Comparison of ENCODE assay signal across 15 cellular contexts in genomic region chr11:107996025-107996776, GRCh38. TPM values are rescaled to one million over a fixed set of nuclear protein-coding genes. Genes with fewer than 3 reads are reported as not detected.
DNase-seq lines count a peak whose midpoint lies in the region; ATAC-seq and TF ChIP-seq lines count a peak whose summit lies in the region.
"Had no signal": no experiment of that assay in that cellular context is flagged by ENCODE, and none has a peak within 500 bp of the region (broad histone marks: within the 10 kb centered on the region; RNA-seq: fewer than 3 reads in every experiment).

No MANE protein-coding gene starts in this region.

- TF ChIP-seq EP300 in stomach (IDR thresholded peaks at IDR 0.05) = no peak

- POLR2A ChIA-PET in HEK293 (lab: Yijun Ruan, JAX) = no interaction called here

- H3K27ac ChIP-seq in HEK293 (ENCODE audit: extremely low read depth, low read depth, low read length) (no peak overlapping the region), colonic mucosa (no peak overlapping the region), stomach (no peak overlapping the region)
- H3K27ac ChIP-seq: BLaER1 treated with 17β-estradiol and CSF1 and Interleukin-3, amounts not matched to agents 10 nM and 100 nM; GM23248 had no signal

- 29 to 42% (median 33%) methylated on average over 4 to 5 of the region's 5 CpGs for WGBS in stomach, 5 donors

- CTCF ChIA-PET in HEK293 (lab: Yijun Ruan, JAX) = interaction anchor here (0.6 to 4.8 kb wide), 4 partner anchors 12 to 148 kb away, joined by 3 to 31 read pairs (median 4); partner anchors contain the start of gene CUL5

- H3K36me3 ChIP-seq in HEK293 (ENCODE audit: control insufficient read depth in 2 of 2, insufficient read depth in 1 of 2, low read length in 2 of 2) (no peaks in the 10 kb centered on the region), colonic mucosa (no peaks in the 10 kb centered on the region), mucosa of descending colon (ENCODE audit: low read depth) (no peaks in the 10 kb centered on the region), stomach (no peaks in the 10 kb centered on the region)
- H3K36me3 ChIP-seq: BLaER1 treated with 17β-estradiol and CSF1 and Interleukin-3, amounts not matched to agents 10 nM and 100 nM had no signal

- H3K27ac Mint-ChIP-seq in mesothelial cell of epicardium = no peak overlapping the region
- H3K27ac Mint-ChIP-seq: CD4-positive, CD25-positive, alpha-beta regulatory T cell had no signal

- TF ChIP-seq CTCF in HEK293 (tag by site-specific recombination; IDR thresholded peaks at IDR 0.05) = no peak
- TF ChIP-seq CTCF in colonic mucosa (IDR thresholded peaks at IDR 0.05) = no peak
- TF ChIP-seq CTCF in mucosa of descending colon (IDR thresholded peaks at IDR 0.05) = no peak
- no peak for TF ChIP-seq CTCF in stomach (IDR thresholded peaks at IDR 0.05)
- TF ChIP-seq CTCF in mesothelial cell of epicardium (IDR thresholded peaks at IDR 0.05; ENCODE audit: unreplicated experiment) = no peak

- H3K9me3 ChIP-seq in HEK293 (ENCODE audit: control insufficient read depth, insufficient read depth, low read depth, low read length) (no peaks in the 10 kb centered on the region), colonic mucosa (no peaks in the 10 kb centered on the region), mucosa of descending colon (no peaks in the 10 kb centered on the region), stomach (no peaks in the 10 kb centered on the region)

- ATAC-seq in mucosa of descending colon (peak; percentile 96), HG03039 (IDR thresholded peaks at IDR 0.05; ENCODE audit: unreplicated experiment) (no peak), left lobe of liver (no peak)
- ATAC-seq: GM12878 had no signal

- peaks cover 10% of the 10 kb centered on the region for H3K9me3 Mint-ChIP-seq in mesothelial cell of epicardium

- no peak overlapping the region for H3K4me3 ChIP-seq in HEK293 (ENCODE audit: low read depth, low read length)
- H3K4me3 ChIP-seq in colonic mucosa = no peak overlapping the region
- H3K4me3 ChIP-seq in mucosa of descending colon = no peak overlapping the region
- H3K4me3 ChIP-seq in stomach = no peak overlapping the region
- H3K4me3 ChIP-seq: BLaER1 treated with 17β-estradiol and CSF1 and Interleukin-3, amounts not matched to agents 10 nM and 100 nM; GM12878; GM23248 had no signal

- peaks cover 2% of the 10 kb centered on the region for H3K27me3 Mint-ChIP-seq in mesothelial cell of epicardium (ENCODE audit: low read depth)

- DNase-seq in colonic mucosa (peak; percentile 53), mucosa of descending colon (peak in 2 of 3 donors; percentile 39 to 59), stomach (peak; percentile 66), left lobe of liver (ENCODE audit: low spot score) (no peak), mesothelial cell of epicardium (ENCODE audit: low spot score in 2 of 2, unreplicated experiment in 2 of 2) (no peak)
- DNase-seq: 8988T; ACHN; CD4-positive, CD25-positive, alpha-beta regulatory T cell; DMS 273 treated with DMSO at 0.1 percent for 48 hours; GM23248; H7 had no signal

- no peaks in the 10 kb centered on the region for H3K4me1 ChIP-seq in HEK293 (ENCODE audit: control insufficient read depth, insufficient read depth, low read length)
- no peaks in the 10 kb centered on the region for H3K4me1 ChIP-seq in colonic mucosa
- no peaks in the 10 kb centered on the region for H3K4me1 ChIP-seq in mucosa of descending colon (ENCODE audit: low read depth)
- H3K4me1 ChIP-seq in stomach = peaks cover 0 to 11% (median 0%) of the 10 kb centered on the region in 4 donors
- H3K4me1 ChIP-seq: BLaER1 treated with 17β-estradiol and CSF1 and Interleukin-3, amounts not matched to agents 10 nM and 100 nM had no signal

- no peak overlapping the region for H3K4me3 Mint-ChIP-seq in mesothelial cell of epicardium
- H3K4me3 Mint-ChIP-seq: CD4-positive, CD25-positive, alpha-beta regulatory T cell had no signal

- intact Hi-C loops in colonic mucosa (cut with DNase I) (no loop called here), mucosa of descending colon (cut with DNase I, micrococcal nuclease) (no loop called here), stomach (cut with DNase I; ENCODE audit: low total_unique reads) (no loop called here)

- H3K4me1 Mint-ChIP-seq in mesothelial cell of epicardium = peaks cover 2% of the 10 kb centered on the region

- H3K27me3 ChIP-seq in colonic mucosa (no peaks in the 10 kb centered on the region), stomach (no peaks in the 10 kb centered on the region)
- H3K27me3 ChIP-seq: BLaER1 treated with 17β-estradiol and CSF1 and Interleukin-3, amounts not matched to agents 10 nM and 100 nM had no signal

- no peak for TF ChIP-seq POLR2A in stomach (IDR thresholded peaks at IDR 0.05)

- no peaks in the 10 kb centered on the region for H3K36me3 Mint-ChIP-seq in mesothelial cell of epicardium
- H3K36me3 Mint-ChIP-seq: CD4-positive, CD25-positive, alpha-beta regulatory T cell had no signal

- H3K9ac ChIP-seq in colonic mucosa (ENCODE audit: low read depth in 2 of 2, low read length in 2 of 2) = no peak overlapping the region
- H3K9ac ChIP-seq: BLaER1 treated with 17β-estradiol and CSF1 and Interleukin-3, amounts not matched to agents 10 nM and 100 nM; GM23248 had no signal

TF ChIP-seq in HEK293, 187 proteins besides CTCF, POLR2A, EP300 and RAD21:
- TF ChIP-seq ZNF660 (tag by site-specific recombination; IDR thresholded peaks at IDR 0.05) (no peak), ZNF423 (tag by site-specific recombination; IDR thresholded peaks at IDR 0.05) (no peak), ZNF184 (tag by site-specific recombination; IDR thresholded peaks at IDR 0.05) (no peak), ZNF280C (tag by site-specific recombination; IDR thresholded peaks at IDR 0.05) (no peak), ZNF626 (tag by site-specific recombination; IDR thresholded peaks at IDR 0.05) (no peak), ZNF521 (tag by site-specific recombination; IDR thresholded peaks at IDR 0.05) (no peak), ZNF664 (tag by site-specific recombination; IDR thresholded peaks at IDR 0.05) (no peak), ZNF121 (tag by site-specific recombination; IDR thresholded peaks at IDR 0.05) (peak; percentile 75), ZNF223 (tag by site-specific recombination; IDR thresholded peaks at IDR 0.05) (no peak)

RNA-seq across cellular contexts. Expression of gene CUL5, which starts 12.5 kb away (rescaled TPM):
- total RNA-seq in colonic mucosa (10 to 100 TPM; 26.1 to 28.0 TPM), mucosa of descending colon (10 to 100 TPM; 26.2 to 43.7 (median 33.3) TPM), stomach (10 to 100 TPM; 24.0 to 98.0 (median 49.1) TPM), left lobe of liver (19.1 TPM), mesothelial cell of epicardium (51.7 to 52.6 TPM (median 51.8 TPM) in 3 replicates)
- polyA plus RNA-seq in stomach = 1 to 10 TPM; 5.0 to 9.5 (median 5.1) TPM

Comparison
In these comparisons a context has a peak if more than half of its experiments do, and no peak if none do; other contexts are left out.
1. DNase-seq: peak in colonic mucosa (single experiment), mucosa of descending colon (2 of 3) and stomach (single experiment); none in left lobe of liver (single experiment) and mesothelial cell of epicardium (0 of 2).